In the genomic region with DNA sequence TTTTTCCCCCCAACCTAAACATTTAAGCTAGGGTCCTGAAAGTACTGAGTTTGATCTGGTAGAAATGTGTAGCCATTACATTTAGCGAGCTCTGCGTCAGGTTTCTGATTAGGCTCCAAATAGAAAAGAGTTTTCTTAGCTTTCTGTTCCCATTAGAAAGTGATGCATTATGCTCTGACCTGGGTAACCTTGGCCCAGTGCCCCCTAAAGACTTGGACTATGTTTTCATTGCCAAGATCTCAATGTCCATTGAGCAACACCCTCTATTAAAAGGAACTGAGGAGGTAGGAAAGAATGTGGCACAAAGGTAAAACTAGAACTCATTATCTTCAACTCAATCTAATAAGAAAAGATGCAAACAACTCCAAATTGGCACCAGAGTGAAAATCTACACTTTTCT, we compare ENCODE assay signal across 13 cellular contexts.
DNase-seq lines count a peak whose midpoint lies in the region; ATAC-seq and TF ChIP-seq lines count a peak whose summit lies in the region.
"Had no signal": no experiment of that assay in that cellular context is flagged by ENCODE, and none has a peak within 500 bp of the region (broad histone marks: within the 10 kb centered on the region; RNA-seq: fewer than 3 reads in every experiment).

No MANE protein-coding gene starts in this region.

- DNase-seq in left cardiac atrium (peak; percentile 26), left ventricle myocardium inferior (no peak), left colon (peak in 1 of 2 donors; percentile 27), thoracic aorta (ENCODE audit: low spot score) (peak; percentile 25), COR-L47 (lab: John Stamatoyannopoulos, UW) (no peak)
- DNase-seq: C1 segment of cervical spinal cord; CD4-positive, alpha-beta T cell; DMS79; H7 had no signal

- peaks cover 2% of the 10 kb centered on the region for H3K9me3 ChIP-seq in left ventricle myocardium inferior (replicated peaks)
- no peaks in the 10 kb centered on the region for H3K9me3 ChIP-seq in thoracic aorta

- H3K27ac ChIP-seq in left ventricle myocardium inferior (replicated peaks) (no peak overlapping the region), thoracic aorta (peak overlapping the region; percentile 18 to 40)

- H3K27me3 ChIP-seq in left ventricle myocardium inferior (ENCODE audit: low read depth) (no peaks in the 10 kb centered on the region), thoracic aorta (replicated peaks; ENCODE audit: insufficient read depth) (no peaks in the 10 kb centered on the region)

- ATAC-seq in left cardiac atrium = no peak
- ATAC-seq in left colon = peak; percentile 40
- peak; percentile 37 for ATAC-seq in thoracic aorta (ENCODE audit: insufficient number of reproducible peaks, low FRiP score, low read depth)
- ATAC-seq in HG03280 (IDR thresholded peaks at IDR 0.05; ENCODE audit: unreplicated experiment) = no peak
- no peak for ATAC-seq in HG02798 (IDR thresholded peaks at IDR 0.05; ENCODE audit: poor library complexity, unreplicated experiment)
- ATAC-seq: GM12878, GM23338 had no signal

- intact Hi-C loops in left cardiac atrium (cut with DNase I) (no loop called here), left ventricle myocardium inferior (cut with micrococcal nuclease) (no loop called here), left colon (cut with DNase I, micrococcal nuclease) (no loop called here)

- H3K4me3 ChIP-seq in left ventricle myocardium inferior = no peak overlapping the region
- no peak overlapping the region for H3K4me3 ChIP-seq in thoracic aorta
- H3K4me3 ChIP-seq: GM12878, GM23338 had no signal

- TF ChIP-seq CTCF in left ventricle myocardium inferior (IDR thresholded peaks at IDR 0.05; ENCODE audit: borderline replicate concordance) (no peak), thoracic aorta (IDR thresholded peaks at IDR 0.05) (no peak)

- no peaks in the 10 kb centered on the region for H3K36me3 ChIP-seq in left ventricle myocardium inferior
- no peaks in the 10 kb centered on the region for H3K36me3 ChIP-seq in thoracic aorta

- H3K4me1 ChIP-seq in left ventricle myocardium inferior (peaks cover 10% of the 10 kb centered on the region), thoracic aorta (ENCODE audit: control insufficient read depth in 1 of 2, low read depth in 2 of 2) (peaks cover 7 to 24% of the 10 kb centered on the region in 2 donors)

Comparison
In these comparisons a context has a peak if more than half of its experiments do, and no peak if none do; other contexts are left out.
1. DNase-seq: peak in left cardiac atrium (single experiment) and thoracic aorta (single experiment); none in left ventricle myocardium inferior (single experiment) and COR-L47 (single experiment).
2. ATAC-seq: peak in left colon (single experiment) and thoracic aorta (single experiment); none in left cardiac atrium (0 of 2), HG03280 (single experiment) and HG02798 (single experiment).